Comparison of ENCODE assay signal across 1 cellular context in genomic region chr19:5870986-5871394, GRCh38.
TF ChIP-seq lines count a peak whose summit lies in the region.

No MANE protein-coding gene starts in this region.

TF ChIP-seq in HepG2, 621 proteins besides CTCF, POLR2A, EP300 and RAD21 (continued from another document and continues in another):
- TF ChIP-seq ZHX2 (IDR thresholded peaks at IDR 0.05; ENCODE audit: low read depth), result peak; percentile 64; the same call in 1 of the 2 replicates
- no peak for TF ChIP-seq ZHX2 (CRISPR knock-in tag; IDR thresholded peaks at IDR 0.05; ENCODE audit: borderline replicate concordance)
- peak; percentile 97 for TF ChIP-seq KDM3A (CRISPR knock-in tag; IDR thresholded peaks at IDR 0.05; ENCODE audit: low read depth)
- TF ChIP-seq YEATS4 (CRISPR knock-in tag; IDR thresholded peaks at IDR 0.05; ENCODE audit: borderline replicate concordance), result peak; percentile 55; the same call in 1 of the 2 replicates
- 0 out of 2 replicates have a peak, but pooled peaks have one; percentile 85 for TF ChIP-seq TOE1 (CRISPR knock-in tag; IDR thresholded peaks at IDR 0.05)
- no peak for TF ChIP-seq ZNF280B (CRISPR knock-in tag; IDR thresholded peaks at IDR 0.05; ENCODE audit: borderline replicate concordance)
- TF ChIP-seq BCL6 (CRISPR knock-in tag; IDR thresholded peaks at IDR 0.05), result peak; percentile 86
- TF ChIP-seq SP2 (CRISPR knock-in tag; IDR thresholded peaks at IDR 0.05), result no peak
- TF ChIP-seq TEAD2 (CRISPR knock-in tag; IDR thresholded peaks at IDR 0.05), result no peak
- no peak for TF ChIP-seq SRSF1 (optimal IDR thresholded peaks at IDR 0.05; ENCODE audit: low read depth, low read length)
- TF ChIP-seq ZSCAN12 (CRISPR knock-in tag; IDR thresholded peaks at IDR 0.05), result no peak
- no peak for TF ChIP-seq IRX3 (CRISPR knock-in tag; IDR thresholded peaks at IDR 0.05; ENCODE audit: borderline replicate concordance, low read depth)
- 0 out of 2 replicates have a peak, but pooled peaks have one; percentile 43 for TF ChIP-seq ZNF24 (IDR thresholded peaks at IDR 0.05)
- peak; percentile 36; the same call in 1 of the 2 replicates for TF ChIP-seq GFI1 (CRISPR knock-in tag; IDR thresholded peaks at IDR 0.05; ENCODE audit: borderline replicate concordance)
- peak; percentile 94 for TF ChIP-seq FOXO1 (CRISPR knock-in tag; IDR thresholded peaks at IDR 0.05)
- TF ChIP-seq ATRX (CRISPR knock-in tag; IDR thresholded peaks at IDR 0.05; ENCODE audit: borderline replicate concordance), result no peak
- TF ChIP-seq E2F2 (CRISPR knock-in tag; IDR thresholded peaks at IDR 0.05; ENCODE audit: borderline replicate concordance), result no peak
- TF ChIP-seq ZNF737 (CRISPR knock-in tag; IDR thresholded peaks at IDR 0.05; ENCODE audit: borderline replicate concordance), result no peak
- TF ChIP-seq FOXM1 (CRISPR knock-in tag; IDR thresholded peaks at IDR 0.05), result no peak
- peak; percentile 93 for TF ChIP-seq RARA (CRISPR knock-in tag; IDR thresholded peaks at IDR 0.05)
- TF ChIP-seq RELA (CRISPR knock-in tag; IDR thresholded peaks at IDR 0.05), result 0 out of 2 replicates have a peak, but pooled peaks have one; percentile 31
- TF ChIP-seq ZBTB21 (CRISPR knock-in tag; IDR thresholded peaks at IDR 0.05), result peak; percentile 58; the same call in 1 of the 2 replicates
- TF ChIP-seq SRSF4 (IDR thresholded peaks at IDR 0.05; ENCODE audit: low read depth, low read length, poor library complexity, severe bottlenecking), result no peak
- no peak for TF ChIP-seq HNRNPL (IDR thresholded peaks at IDR 0.05; ENCODE audit: low read depth, low read length)
- TF ChIP-seq MAFF (IDR thresholded peaks at IDR 0.05; ENCODE audit: low read depth, low read length), result no peak
- no peak for TF ChIP-seq SYNCRIP (IDR thresholded peaks at IDR 0.05; ENCODE audit: insufficient read depth, low read depth, low read length)
- TF ChIP-seq KDM6A (CRISPR knock-in tag; IDR thresholded peaks at IDR 0.05; ENCODE audit: low read depth), result peak; percentile 92
- peak; percentile 88 for TF ChIP-seq ZNF18 (CRISPR knock-in tag; IDR thresholded peaks at IDR 0.05; ENCODE audit: insufficient replicate concordance)
- no peak for TF ChIP-seq MAFG (CRISPR knock-in tag; IDR thresholded peaks at IDR 0.05)
- peak; percentile 48; the same call in 1 of the 2 replicates for TF ChIP-seq UBTF (CRISPR knock-in tag; IDR thresholded peaks at IDR 0.05)
- no peak for TF ChIP-seq ZNF577 (CRISPR knock-in tag; IDR thresholded peaks at IDR 0.05; ENCODE audit: borderline replicate concordance, low read depth)
- TF ChIP-seq PBX3 (CRISPR knock-in tag; IDR thresholded peaks at IDR 0.05; ENCODE audit: borderline replicate concordance), result no peak
- TF ChIP-seq NR2F6 (IDR thresholded peaks at IDR 0.05), result peak; percentile 62
- peak; percentile 90 for TF ChIP-seq NR2F6 (CRISPR knock-in tag; IDR thresholded peaks at IDR 0.05)
- no peak for TF ChIP-seq ZFP41 (CRISPR knock-in tag; IDR thresholded peaks at IDR 0.05; ENCODE audit: borderline replicate concordance)
- TF ChIP-seq EEA1 (CRISPR knock-in tag; IDR thresholded peaks at IDR 0.05; ENCODE audit: borderline replicate concordance), result no peak
- TF ChIP-seq ETV6 (CRISPR knock-in tag; conservative IDR thresholded peaks at IDR 0.05), result peak; percentile 90
- no peak for TF ChIP-seq MED13 (CRISPR knock-in tag; IDR thresholded peaks at IDR 0.05)
- no peak for TF ChIP-seq HES4 (CRISPR knock-in tag; IDR thresholded peaks at IDR 0.05; ENCODE audit: borderline replicate concordance)
- TF ChIP-seq ZFX (CRISPR knock-in tag; IDR thresholded peaks at IDR 0.05; ENCODE audit: low read depth), result peak; percentile 35; the same call in 1 of the 2 replicates
- TF ChIP-seq NBN (conservative IDR thresholded peaks at IDR 0.05), result no peak
- peak; percentile 99 for TF ChIP-seq ZMYM3 (CRISPR knock-in tag; IDR thresholded peaks at IDR 0.05)
- peak; percentile 76 for TF ChIP-seq ZSCAN25 (CRISPR knock-in tag; IDR thresholded peaks at IDR 0.05)
- no peak for TF ChIP-seq PCBP2 (optimal IDR thresholded peaks at IDR 0.05; ENCODE audit: low read depth, low read length, poor library complexity, severe bottlenecking)
- TF ChIP-seq HNRNPLL (IDR thresholded peaks at IDR 0.05; ENCODE audit: low read depth, low read length, poor library complexity, severe bottlenecking), result peak; percentile 59
- TF ChIP-seq SMAD1 (CRISPR knock-in tag; IDR thresholded peaks at IDR 0.05; ENCODE audit: borderline replicate concordance, low read depth), result no peak
- peak; percentile 91 for TF ChIP-seq FOXK1 (CRISPR knock-in tag; IDR thresholded peaks at IDR 0.05; ENCODE audit: borderline replicate concordance, low read depth)
- no peak for TF ChIP-seq RFX1 (IDR thresholded peaks at IDR 0.05)
- TF ChIP-seq ONECUT2 (CRISPR knock-in tag; IDR thresholded peaks at IDR 0.05), result no peak
- TF ChIP-seq ZNF709 (CRISPR knock-in tag; IDR thresholded peaks at IDR 0.05), result 0 out of 2 replicates have a peak, but pooled peaks have one; percentile 30
- TF ChIP-seq ZNF639 (CRISPR knock-in tag; conservative IDR thresholded peaks at IDR 0.05), result peak; percentile 54; the same call in 1 of the 2 replicates
- TF ChIP-seq PITX1 (CRISPR knock-in tag; IDR thresholded peaks at IDR 0.05), result peak; percentile 88
- no peak for TF ChIP-seq CREBL2 (CRISPR knock-in tag; IDR thresholded peaks at IDR 0.05; ENCODE audit: borderline replicate concordance)
- TF ChIP-seq SRY (CRISPR knock-in tag; IDR thresholded peaks at IDR 0.05), result no peak
- peak; percentile 99 for TF ChIP-seq RCOR2 (CRISPR knock-in tag; IDR thresholded peaks at IDR 0.05)
- peak; percentile 80 for TF ChIP-seq SP5 (CRISPR knock-in tag; IDR thresholded peaks at IDR 0.05; ENCODE audit: borderline replicate concordance, low read depth)
